1 cellular context compared by ENCODE assay signal in genomic region chr7:108406474-108406873, GRCh38.
TF ChIP-seq lines count a peak whose summit lies in the region.

No MANE protein-coding gene starts in this region.

TF ChIP-seq in HEK293, 187 proteins besides CTCF, POLR2A, EP300 and RAD21 (continued from another document and continues in another):
- TF ChIP-seq, protein P1, sequence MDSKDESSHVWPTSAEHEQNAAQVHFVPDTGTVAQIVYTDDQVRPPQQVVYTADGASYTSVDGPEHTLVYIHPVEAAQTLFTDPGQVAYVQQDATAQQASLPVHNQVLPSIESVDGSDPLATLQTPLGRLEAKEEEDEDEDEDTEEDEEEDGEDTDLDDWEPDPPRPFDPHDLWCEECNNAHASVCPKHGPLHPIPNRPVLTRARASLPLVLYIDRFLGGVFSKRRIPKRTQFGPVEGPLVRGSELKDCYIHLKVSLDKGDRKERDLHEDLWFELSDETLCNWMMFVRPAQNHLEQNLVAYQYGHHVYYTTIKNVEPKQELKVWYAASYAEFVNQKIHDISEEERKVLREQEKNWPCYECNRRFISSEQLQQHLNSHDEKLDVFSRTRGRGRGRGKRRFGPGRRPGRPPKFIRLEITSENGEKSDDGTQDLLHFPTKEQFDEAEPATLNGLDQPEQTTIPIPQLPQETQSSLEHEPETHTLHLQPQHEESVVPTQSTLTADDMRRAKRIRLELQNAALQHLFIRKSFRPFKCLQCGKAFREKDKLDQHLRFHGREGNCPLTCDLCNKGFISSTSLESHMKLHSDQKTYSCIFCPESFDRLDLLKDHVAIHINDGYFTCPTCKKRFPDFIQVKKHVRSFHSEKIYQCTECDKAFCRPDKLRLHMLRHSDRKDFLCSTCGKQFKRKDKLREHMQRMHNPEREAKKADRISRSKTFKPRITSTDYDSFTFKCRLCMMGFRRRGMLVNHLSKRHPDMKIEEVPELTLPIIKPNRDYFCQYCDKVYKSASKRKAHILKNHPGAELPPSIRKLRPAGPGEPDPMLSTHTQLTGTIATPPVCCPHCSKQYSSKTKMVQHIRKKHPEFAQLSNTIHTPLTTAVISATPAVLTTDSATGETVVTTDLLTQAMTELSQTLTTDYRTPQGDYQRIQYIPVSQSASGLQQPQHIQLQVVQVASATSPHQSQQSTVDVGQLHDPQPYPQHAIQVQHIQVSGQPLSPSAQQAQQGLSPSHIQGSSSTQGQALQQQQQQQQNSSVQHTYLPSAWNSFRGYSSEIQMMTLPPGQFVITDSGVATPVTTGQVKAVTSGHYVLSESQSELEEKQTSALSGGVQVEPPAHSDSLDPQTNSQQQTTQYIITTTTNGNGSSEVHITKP (tag by site-specific recombination; IDR thresholded peaks at IDR 0.05) = peak; percentile 38; the same call in 1 of the 2 replicates
- no peak for TF ChIP-seq ZNF175 (tag by site-specific recombination; IDR thresholded peaks at IDR 0.05)
- no peak for TF ChIP-seq ZNF23 (tag by site-specific recombination; IDR thresholded peaks at IDR 0.05; ENCODE audit: borderline replicate concordance)
- no peak for TF ChIP-seq ZNF16 (tag by site-specific recombination; IDR thresholded peaks at IDR 0.05; ENCODE audit: low read depth)
- no peak for TF ChIP-seq ZNF558 (tag by site-specific recombination; IDR thresholded peaks at IDR 0.05)
- TF ChIP-seq, protein P2, sequence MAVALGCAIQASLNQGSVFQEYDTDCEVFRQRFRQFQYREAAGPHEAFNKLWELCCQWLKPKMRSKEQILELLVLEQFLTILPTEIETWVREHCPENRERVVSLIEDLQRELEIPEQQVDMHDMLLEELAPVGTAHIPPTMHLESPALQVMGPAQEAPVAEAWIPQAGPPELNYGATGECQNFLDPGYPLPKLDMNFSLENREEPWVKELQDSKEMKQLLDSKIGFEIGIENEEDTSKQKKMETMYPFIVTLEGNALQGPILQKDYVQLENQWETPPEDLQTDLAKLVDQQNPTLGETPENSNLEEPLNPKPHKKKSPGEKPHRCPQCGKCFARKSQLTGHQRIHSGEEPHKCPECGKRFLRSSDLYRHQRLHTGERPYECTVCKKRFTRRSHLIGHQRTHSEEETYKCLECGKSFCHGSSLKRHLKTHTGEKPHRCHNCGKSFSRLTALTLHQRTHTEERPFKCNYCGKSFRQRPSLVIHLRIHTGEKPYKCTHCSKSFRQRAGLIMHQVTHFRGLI (tag by site-specific recombination; IDR thresholded peaks at IDR 0.05) = peak; percentile 45; the same call in 1 of the 2 replicates
- no peak for TF ChIP-seq ZNF302 (tag by site-specific recombination; IDR thresholded peaks at IDR 0.05; ENCODE audit: low read depth)
- TF ChIP-seq, protein P3, sequence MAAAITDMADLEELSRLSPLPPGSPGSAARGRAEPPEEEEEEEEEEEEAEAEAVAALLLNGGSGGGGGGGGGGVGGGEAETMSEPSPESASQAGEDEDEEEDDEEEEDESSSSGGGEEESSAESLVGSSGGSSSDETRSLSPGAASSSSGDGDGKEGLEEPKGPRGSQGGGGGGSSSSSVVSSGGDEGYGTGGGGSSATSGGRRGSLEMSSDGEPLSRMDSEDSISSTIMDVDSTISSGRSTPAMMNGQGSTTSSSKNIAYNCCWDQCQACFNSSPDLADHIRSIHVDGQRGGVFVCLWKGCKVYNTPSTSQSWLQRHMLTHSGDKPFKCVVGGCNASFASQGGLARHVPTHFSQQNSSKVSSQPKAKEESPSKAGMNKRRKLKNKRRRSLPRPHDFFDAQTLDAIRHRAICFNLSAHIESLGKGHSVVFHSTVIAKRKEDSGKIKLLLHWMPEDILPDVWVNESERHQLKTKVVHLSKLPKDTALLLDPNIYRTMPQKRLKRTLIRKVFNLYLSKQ (tag by site-specific recombination; IDR thresholded peaks at IDR 0.05; ENCODE audit: borderline replicate concordance) = no peak
- TF ChIP-seq GLI4 (tag by site-specific recombination; IDR thresholded peaks at IDR 0.05) = no peak
- no peak for TF ChIP-seq ZNF140 (tag by site-specific recombination; IDR thresholded peaks at IDR 0.05)
- no peak for TF ChIP-seq ZNF324 (tag by site-specific recombination; IDR thresholded peaks at IDR 0.05)
- peak; percentile 68 for TF ChIP-seq ZEB2 (tag by site-specific recombination; IDR thresholded peaks at IDR 0.05)
- no peak for TF ChIP-seq ZNF626 (tag by site-specific recombination; IDR thresholded peaks at IDR 0.05)
- no peak for TF ChIP-seq ZNF529 (tag by site-specific recombination; IDR thresholded peaks at IDR 0.05; ENCODE audit: insufficient replicate concordance)
- peak; percentile 75 for TF ChIP-seq IKZF3 (tag by site-specific recombination; IDR thresholded peaks at IDR 0.05)
- TF ChIP-seq, protein P4, sequence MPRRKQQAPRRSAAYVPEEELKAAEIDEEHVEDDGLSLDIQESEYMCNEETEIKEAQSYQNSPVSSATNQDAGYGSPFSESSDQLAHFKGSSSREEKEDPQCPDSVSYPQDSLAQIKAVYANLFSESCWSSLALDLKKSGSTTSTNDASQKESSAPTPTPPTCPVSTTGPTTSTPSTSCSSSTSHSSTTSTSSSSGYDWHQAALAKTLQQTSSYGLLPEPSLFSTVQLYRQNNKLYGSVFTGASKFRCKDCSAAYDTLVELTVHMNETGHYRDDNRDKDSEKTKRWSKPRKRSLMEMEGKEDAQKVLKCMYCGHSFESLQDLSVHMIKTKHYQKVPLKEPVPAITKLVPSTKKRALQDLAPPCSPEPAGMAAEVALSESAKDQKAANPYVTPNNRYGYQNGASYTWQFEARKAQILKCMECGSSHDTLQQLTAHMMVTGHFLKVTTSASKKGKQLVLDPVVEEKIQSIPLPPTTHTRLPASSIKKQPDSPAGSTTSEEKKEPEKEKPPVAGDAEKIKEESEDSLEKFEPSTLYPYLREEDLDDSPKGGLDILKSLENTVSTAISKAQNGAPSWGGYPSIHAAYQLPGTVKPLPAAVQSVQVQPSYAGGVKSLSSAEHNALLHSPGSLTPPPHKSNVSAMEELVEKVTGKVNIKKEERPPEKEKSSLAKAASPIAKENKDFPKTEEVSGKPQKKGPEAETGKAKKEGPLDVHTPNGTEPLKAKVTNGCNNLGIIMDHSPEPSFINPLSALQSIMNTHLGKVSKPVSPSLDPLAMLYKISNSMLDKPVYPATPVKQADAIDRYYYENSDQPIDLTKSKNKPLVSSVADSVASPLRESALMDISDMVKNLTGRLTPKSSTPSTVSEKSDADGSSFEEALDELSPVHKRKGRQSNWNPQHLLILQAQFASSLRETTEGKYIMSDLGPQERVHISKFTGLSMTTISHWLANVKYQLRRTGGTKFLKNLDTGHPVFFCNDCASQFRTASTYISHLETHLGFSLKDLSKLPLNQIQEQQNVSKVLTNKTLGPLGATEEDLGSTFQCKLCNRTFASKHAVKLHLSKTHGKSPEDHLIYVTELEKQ (tag by site-specific recombination; IDR thresholded peaks at IDR 0.05; ENCODE audit: borderline replicate concordance) = peak; percentile 57
- no peak for TF ChIP-seq ZNF514 (tag by site-specific recombination; IDR thresholded peaks at IDR 0.05)
- no peak for TF ChIP-seq ZNF624 (tag by site-specific recombination; IDR thresholded peaks at IDR 0.05)
- no peak for TF ChIP-seq PRDM1 (tag by site-specific recombination; IDR thresholded peaks at IDR 0.05)
- TF ChIP-seq ZNF513 (tag by site-specific recombination; IDR thresholded peaks at IDR 0.05) = no peak
- no peak for TF ChIP-seq ZNF221 (tag by site-specific recombination; IDR thresholded peaks at IDR 0.05; ENCODE audit: borderline replicate concordance)
- no peak for TF ChIP-seq ZNF433 (tag by site-specific recombination; IDR thresholded peaks at IDR 0.05; ENCODE audit: low read depth)
- TF ChIP-seq ZBTB20 (tag by site-specific recombination; IDR thresholded peaks at IDR 0.05) = no peak
- TF ChIP-seq ZNF132 (tag by site-specific recombination; IDR thresholded peaks at IDR 0.05; ENCODE audit: borderline replicate concordance) = no peak
- no peak for TF ChIP-seq ZNF555 (tag by site-specific recombination; conservative IDR thresholded peaks at IDR 0.05)
- no peak for TF ChIP-seq HIC1 (tag by site-specific recombination; IDR thresholded peaks at IDR 0.05)
- peak; percentile 94 for TF ChIP-seq OSR2 (tag by site-specific recombination; IDR thresholded peaks at IDR 0.05)
- TF ChIP-seq TRIM28 (IDR thresholded peaks at IDR 0.05; ENCODE audit: borderline replicate concordance, low read length) = no peak
- TF ChIP-seq ZNF391 (tag by site-specific recombination; IDR thresholded peaks at IDR 0.05; ENCODE audit: borderline replicate concordance, low read depth) = 0 out of 2 replicates have a peak, but pooled peaks have one; percentile 34
- TF ChIP-seq ZNF792 (tag by site-specific recombination; IDR thresholded peaks at IDR 0.05) = no peak
- peak; percentile 94 for TF ChIP-seq FEZF1 (tag by site-specific recombination; IDR thresholded peaks at IDR 0.05)
- TF ChIP-seq ZNF596 (tag by site-specific recombination; IDR thresholded peaks at IDR 0.05) = no peak
- no peak for TF ChIP-seq ZNF639 (tag by site-specific recombination; IDR thresholded peaks at IDR 0.05)
- no peak for TF ChIP-seq ZNF426 (tag by site-specific recombination; IDR thresholded peaks at IDR 0.05)
- no peak for TF ChIP-seq ZNF548 (tag by site-specific recombination; IDR thresholded peaks at IDR 0.05)
- no peak for TF ChIP-seq ZSCAN4 (tag by site-specific recombination; IDR thresholded peaks at IDR 0.05)
- no peak for TF ChIP-seq ZNF157 (tag by site-specific recombination; IDR thresholded peaks at IDR 0.05)
- TF ChIP-seq ZNF155 (tag by site-specific recombination; IDR thresholded peaks at IDR 0.05) = no peak
- TF ChIP-seq ZNF423 (tag by site-specific recombination; IDR thresholded peaks at IDR 0.05) = no peak
- no peak for TF ChIP-seq ZNF510 (tag by site-specific recombination; IDR thresholded peaks at IDR 0.05; ENCODE audit: insufficient replicate concordance)
- TF ChIP-seq ZNF211 (tag by site-specific recombination; IDR thresholded peaks at IDR 0.05; ENCODE audit: low read depth) = no peak
- TF ChIP-seq SALL2 (tag by site-specific recombination; IDR thresholded peaks at IDR 0.05; ENCODE audit: borderline replicate concordance) = no peak
- TF ChIP-seq ZBTB21 (tag by site-specific recombination; IDR thresholded peaks at IDR 0.05) = no peak
- no peak for TF ChIP-seq GLIS2 (tag by site-specific recombination; IDR thresholded peaks at IDR 0.05)
- TF ChIP-seq PBX3 (CRISPR knock-in tag; IDR thresholded peaks at IDR 0.05) = no peak
- peak; percentile 58; the same call in 1 of the 2 replicates for TF ChIP-seq ZNF18 (tag by site-specific recombination; IDR thresholded peaks at IDR 0.05)
